ENCODE assay signal across 8 cellular contexts in genomic region chr15:75201609-75202250, GRCh38. TPM values are rescaled to one million over a fixed set of nuclear protein-coding genes. Genes with fewer than 3 reads are reported as not detected.
A peak's percentile ranks its signal among the peaks of the same experiment; 100 is the strongest.
DNase-seq lines count a peak whose midpoint lies in the region; ATAC-seq and TF ChIP-seq lines count a peak whose summit lies in the region.

TSS of gene C15orf39 (plus strand) at chr15:75201882. CDS start at chr15:75206049, 4,167 bp downstream.

- peak within 1 kb of the TSS; percentile 90 for H3K4me3 Mint-ChIP-seq in activated naive CD8-positive, alpha-beta T cell treated with anti-CD3 and anti-CD28 coated beads, Interleukin-2, amount 50 U/mL, for 24 hours

- H3K36me3 ChIP-seq in cardiac muscle cell, result no peaks in the 10 kb centered on the region
- H3K36me3 ChIP-seq in upper lobe of right lung, result peaks cover 13% of the 10 kb centered on the region

- DNase-seq in ELR (ENCODE audit: low read depth) (peak; percentile 73), KG1 (lab: John Stamatoyannopoulos, UW) (peak; percentile 85), T follicular helper cell (ENCODE audit: low read depth) (peak; percentile 62), cardiac muscle cell (ENCODE audit: low read depth in 1 of 2, low spot score in 1 of 2) (peak; percentile 77 to 84), posterior cingulate gyrus (peak; percentile 37 to 94 (median 55)), upper lobe of right lung (peak; percentile 90)
- DNase-seq in activated naive CD8-positive, alpha-beta T cell treated with anti-CD3 and anti-CD28 coated beads, Interleukin-2, amount 50 U/mL, for 24 hours, result peak; percentile 82

- peaks cover 9% of the 10 kb centered on the region for H3K36me3 Mint-ChIP-seq in activated naive CD8-positive, alpha-beta T cell treated with anti-CD3 and anti-CD28 coated beads, Interleukin-2, amount 50 U/mL, for 24 hours (ENCODE audit: low read depth)

- H3K27me3 ChIP-seq in cardiac muscle cell (no peaks in the 10 kb centered on the region), upper lobe of right lung (no peaks in the 10 kb centered on the region)

- H3K4me1 ChIP-seq in cardiac muscle cell (ENCODE audit: low read depth) (peaks cover 31% of the 10 kb centered on the region), upper lobe of right lung (peaks cover 32% of the 10 kb centered on the region)

- H3K9me3 ChIP-seq in cardiac muscle cell (ENCODE audit: low read depth) (no peaks in the 10 kb centered on the region), upper lobe of right lung (no peaks in the 10 kb centered on the region)

- H3K27ac ChIP-seq in cardiac muscle cell (peak within 1 kb of the TSS; percentile 73), upper lobe of right lung (peak within 1 kb of the TSS; percentile 96)

- intact Hi-C loops in posterior cingulate gyrus (cut with DNase I), result loop anchor here (5.0 to 10.0 kb wide), 2 partner anchors 143 to 159 kb away; partner anchors contain the start of gene NEIL1
- intact Hi-C loops in upper lobe of right lung (cut with DNase I), result loop anchor here (5.0 kb wide), 1 partner anchor 159 kb away; no protein-coding TSS in a partner anchor

- peaks cover 44% of the 10 kb centered on the region for H3K4me1 Mint-ChIP-seq in activated naive CD8-positive, alpha-beta T cell treated with anti-CD3 and anti-CD28 coated beads, Interleukin-2, amount 50 U/mL, for 24 hours

- peak; percentile 33 for ATAC-seq in GM21576 (IDR thresholded peaks at IDR 0.05; ENCODE audit: unreplicated experiment)
- peak; percentile 55 for ATAC-seq in activated naive CD8-positive, alpha-beta T cell treated with anti-CD3 and anti-CD28 coated beads, Interleukin-2, amount 50 U/mL, for 24 hours
- peak; percentile 82 for ATAC-seq in upper lobe of right lung

- peak; percentile 57 for TF ChIP-seq CTCF in cardiac muscle cell (IDR thresholded peaks at IDR 0.05; ENCODE audit: low read depth, low read length)
- peak; percentile 93 for TF ChIP-seq CTCF in upper lobe of right lung (IDR thresholded peaks at IDR 0.05)

- peak within 1 kb of the TSS; percentile 87 for H3K27ac Mint-ChIP-seq in activated naive CD8-positive, alpha-beta T cell treated with anti-CD3 and anti-CD28 coated beads, Interleukin-2, amount 50 U/mL, for 24 hours

- H3K9me3 Mint-ChIP-seq in activated naive CD8-positive, alpha-beta T cell treated with anti-CD3 and anti-CD28 coated beads, Interleukin-2, amount 50 U/mL, for 24 hours, result no peaks in the 10 kb centered on the region

- H3K4me3 ChIP-seq in cardiac muscle cell (peak within 1 kb of the TSS; percentile 83), upper lobe of right lung (peak within 1 kb of the TSS; percentile 100)

- H3K27me3 Mint-ChIP-seq in activated naive CD8-positive, alpha-beta T cell treated with anti-CD3 and anti-CD28 coated beads, Interleukin-2, amount 50 U/mL, for 24 hours, result no peaks in the 10 kb centered on the region

RNA-seq across cellular contexts. Expression of gene C15orf39, which starts in this region (rescaled TPM):
- total RNA-seq in cardiac muscle cell (28.9 and 35.1 TPM in 2 replicates), upper lobe of right lung (33.3 TPM)
- polyA plus RNA-seq in cardiac muscle cell, result 8.6 and 12.8 TPM in 2 replicates

Comparison
In these comparisons a context has a peak if more than half of its experiments do, and no peak if none do; other contexts are left out.
1. Peak in every context shown above with its lines: DNase-seq, ATAC-seq, H3K4me3 ChIP-seq and H3K27ac ChIP-seq.